8 cellular contexts compared by ENCODE assay signal in genomic region chr1:156295391-156295947, GRCh38. TPM values are rescaled to one million over a fixed set of nuclear protein-coding genes. Genes with fewer than 3 reads are reported as not detected.
DNase-seq lines count a peak whose midpoint lies in the region; ATAC-seq lines count a peak whose summit lies in the region.

Gene GLMP, minus strand, starts transcription at chr1:156295679. Its CDS starts 34 bp downstream, at chr1:156295645.

- peak within 1 kb of the TSS; percentile 45 to 90 (median 87) for H3K27ac Mint-ChIP-seq in CD8-positive, alpha-beta memory T cell
- H3K27ac Mint-ChIP-seq in activated T-cell treated with anti-CD3 and anti-CD28 coated beads, Interleukin-2, amount 50 U/mL, for 24 hours, result peak within 1 kb of the TSS; percentile 76

- H3K4me1 ChIP-seq in CD8-positive, alpha-beta memory T cell (ENCODE audit: insufficient read depth, low read length), result peaks cover 12% of the 10 kb centered on the region
- H3K4me1 ChIP-seq in NT2/D1 (ENCODE audit: insufficient read depth, insufficient read length) (peaks cover 9% of the 10 kb centered on the region), esophagus (ENCODE audit: control insufficient read depth in 2 of 2, insufficient read depth in 2 of 2, low read length in 1 of 2) (peaks cover 5 to 28% of the 10 kb centered on the region in 2 donors)

- POLR2A ChIA-PET in CD8-positive, alpha-beta memory T cell (lab: Charles Lee), result interaction anchor here (3.1 kb wide), 1 partner anchor 13 kb away, joined by 18 read pairs; the partner anchor contains the start of genes SMG5 and TMEM79

- 0% methylated on average over 17 of the region's 17 CpGs for WGBS in esophagus, 2 donors

- H3K36me3 Mint-ChIP-seq in CD8-positive, alpha-beta memory T cell, result peaks cover 0 to 13% (median 0%) of the 10 kb centered on the region in 3 donors
- H3K36me3 Mint-ChIP-seq in activated T-cell treated with anti-CD3 and anti-CD28 coated beads, Interleukin-2, amount 50 U/mL, for 24 hours (ENCODE audit: low read depth), result peaks cover 20% of the 10 kb centered on the region

- ATAC-seq in HG02642 (IDR thresholded peaks at IDR 0.05; ENCODE audit: poor library complexity, unreplicated experiment) (peak; percentile 52), HG02610 (IDR thresholded peaks at IDR 0.05; ENCODE audit: unreplicated experiment) (no peak)

- no peaks in the 10 kb centered on the region for H3K9me3 Mint-ChIP-seq in CD8-positive, alpha-beta memory T cell
- H3K9me3 Mint-ChIP-seq in activated T-cell treated with anti-CD3 and anti-CD28 coated beads, Interleukin-2, amount 50 U/mL, for 24 hours, result no peaks in the 10 kb centered on the region

- peak within 1 kb of the TSS; percentile 86 to 95 (median 90) for H3K4me3 Mint-ChIP-seq in CD8-positive, alpha-beta memory T cell
- H3K4me3 Mint-ChIP-seq in activated T-cell treated with anti-CD3 and anti-CD28 coated beads, Interleukin-2, amount 50 U/mL, for 24 hours, result peak within 1 kb of the TSS; percentile 87

- H3K9me3 ChIP-seq in CD8-positive, alpha-beta memory T cell (ENCODE audit: low read length), result no peaks in the 10 kb centered on the region
- no peaks in the 10 kb centered on the region for H3K9me3 ChIP-seq in NT2/D1 (ENCODE audit: insufficient read depth, low read length)
- no peaks in the 10 kb centered on the region for H3K9me3 ChIP-seq in esophagus (ENCODE audit: control insufficient read depth in 2 of 2, insufficient read depth in 1 of 2, low read depth in 1 of 2, low read length in 1 of 2)

- H3K9ac ChIP-seq in NT2/D1 (ENCODE audit: insufficient read length, low read depth), result peak within 1 kb of the TSS; percentile 85

- H3K4me1 Mint-ChIP-seq in CD8-positive, alpha-beta memory T cell, result peaks cover 14 to 26% (median 19%) of the 10 kb centered on the region in 3 donors
- peaks cover 21% of the 10 kb centered on the region for H3K4me1 Mint-ChIP-seq in activated T-cell treated with anti-CD3 and anti-CD28 coated beads, Interleukin-2, amount 50 U/mL, for 24 hours (ENCODE audit: low read depth)

- CTCF ChIA-PET in CD8-positive, alpha-beta memory T cell (lab: Charles Lee), result interaction anchor here (1.9 kb wide), 1 partner anchor 12 kb away, joined by 6 read pairs; the partner anchor contains the start of genes SMG5 and TMEM79

- H3K27me3 ChIP-seq in CD8-positive, alpha-beta memory T cell (ENCODE audit: insufficient read depth, low read length, poor library complexity, severe bottlenecking), result no peaks in the 10 kb centered on the region
- no peaks in the 10 kb centered on the region for H3K27me3 ChIP-seq in NT2/D1 (ENCODE audit: insufficient read depth, insufficient read length)
- no peaks in the 10 kb centered on the region for H3K27me3 ChIP-seq in esophagus (ENCODE audit: control insufficient read depth in 1 of 2, insufficient read depth in 2 of 2, low read length in 2 of 2)

- peak within 1 kb of the TSS; percentile 59 for H3K27ac ChIP-seq in CD8-positive, alpha-beta memory T cell (ENCODE audit: low read depth, low read length)
- peak within 1 kb of the TSS; percentile 40 to 76 for H3K27ac ChIP-seq in esophagus (ENCODE audit: low read depth in 2 of 2, low read length in 1 of 2)

- H3K4me3 ChIP-seq in CD8-positive, alpha-beta memory T cell (ENCODE audit: low read length), result peak within 1 kb of the TSS; percentile 81
- H3K4me3 ChIP-seq in NT2/D1 (ENCODE audit: insufficient read length, low read depth) (peak within 1 kb of the TSS; percentile 82), esophagus (ENCODE audit: low read depth in 1 of 2, low read length in 2 of 2) (peak within 1 kb of the TSS; percentile 69 to 92)

- H3K36me3 ChIP-seq in CD8-positive, alpha-beta memory T cell (ENCODE audit: insufficient read depth, low read length), result no peaks in the 10 kb centered on the region
- H3K36me3 ChIP-seq in NT2/D1 (ENCODE audit: insufficient read depth, insufficient read length, low read length), result peaks cover 30% of the 10 kb centered on the region
- peaks cover 0 to 7% of the 10 kb centered on the region in 2 donors for H3K36me3 ChIP-seq in esophagus (ENCODE audit: control insufficient read depth in 2 of 2, insufficient read depth in 2 of 2, low read length in 1 of 2)

- H3K27me3 Mint-ChIP-seq in CD8-positive, alpha-beta memory T cell, result no peaks in the 10 kb centered on the region
- no peaks in the 10 kb centered on the region for H3K27me3 Mint-ChIP-seq in activated T-cell treated with anti-CD3 and anti-CD28 coated beads, Interleukin-2, amount 50 U/mL, for 24 hours

- peak; percentile 34 to 69 (median 43) for DNase-seq in CD8-positive, alpha-beta memory T cell
- DNase-seq in NT2/D1 (ENCODE audit: low read depth, low spot score), result peak; percentile 44
- peak; percentile 61 for DNase-seq in activated T-cell treated with anti-CD3 and anti-CD28 coated beads, Interleukin-2, amount 50 U/mL, for 24 hours
- DNase-seq in middle frontal gyrus (ENCODE audit: extremely low spot score, low spot score), result peak; percentile 54
- DNase-seq in stimulated activated CD8-positive, alpha-beta memory T cell treated with anti-CD3 and anti-CD28 coated beads, Interleukin-4, amount 100 ng/mL, for 48 hours, result peak; percentile 71

RNA-seq across cellular contexts. Expression of gene GLMP, which starts in this region (rescaled TPM):
- 10 to 100 TPM; 19.5 to 20.9 TPM for total RNA-seq in CD8-positive, alpha-beta memory T cell
- 18.9 TPM for polyA plus RNA-seq in CD8-positive, alpha-beta memory T cell
- polyA plus RNA-seq in esophagus, result 10 to 100 TPM; 20.9 to 32.4 TPM
